ENCODE assay signal across 10 cellular contexts in the genomic region with DNA sequence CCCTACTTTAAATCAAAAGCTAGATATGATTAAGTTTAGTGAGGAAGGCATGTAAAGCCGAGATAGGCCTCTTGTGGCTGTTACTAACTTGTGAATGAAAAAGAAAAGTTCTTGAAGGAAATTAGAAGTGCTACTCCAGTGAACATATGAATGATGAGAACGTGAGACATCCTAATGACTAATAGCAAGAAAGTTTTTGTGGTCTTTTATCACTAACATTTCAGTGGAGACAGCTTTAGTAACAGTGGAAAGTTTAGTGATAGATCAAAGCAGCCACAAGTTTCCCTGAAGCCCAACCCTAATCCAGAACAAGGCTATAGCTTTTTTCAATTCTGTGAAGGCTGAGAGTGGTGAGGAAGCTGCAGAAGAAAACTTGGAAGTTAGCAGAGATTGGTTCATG.
A peak's percentile ranks its signal among the peaks of the same experiment; 100 is the strongest.
DNase-seq lines count a peak whose midpoint lies in the region; ATAC-seq, FAIRE-seq and TF ChIP-seq lines count a peak whose summit lies in the region.
"Had no signal": no experiment of that assay in that cellular context is flagged by ENCODE, and none has a peak within 500 bp of the region (broad histone marks: within the 10 kb centered on the region; RNA-seq: fewer than 3 reads in every experiment).

No MANE protein-coding gene starts in this region.

- ATAC-seq in GM19035 (IDR thresholded peaks at IDR 0.05; ENCODE audit: unreplicated experiment) (peak; percentile 42), IMR-90 (ENCODE audit: low read depth) (0 out of 2 replicates have a peak, but pooled peaks have one; percentile 17), GM18517 (IDR thresholded peaks at IDR 0.05; ENCODE audit: unreplicated experiment) (no peak), HG02642 (IDR thresholded peaks at IDR 0.05; ENCODE audit: poor library complexity, unreplicated experiment) (no peak)

- H2BK5ac ChIP-seq in IMR-90 (ENCODE audit: low read depth, low read length, poor library complexity, severe bottlenecking) = no peak overlapping the region

- H3K9me1 ChIP-seq in IMR-90 (ENCODE audit: insufficient read depth, low read length) = no peaks in the 10 kb centered on the region

- H4K5ac ChIP-seq in IMR-90 (ENCODE audit: low read depth, low read length) = no peak overlapping the region

- no peak overlapping the region for H2BK20ac ChIP-seq in IMR-90 (ENCODE audit: low read depth, low read length)

- no peaks in the 10 kb centered on the region for H3K9me3 Mint-ChIP-seq in Caco-2 (ENCODE audit: unreplicated experiment)

- no peaks in the 10 kb centered on the region for H3K4me1 Mint-ChIP-seq in Caco-2 (ENCODE audit: low read depth, unreplicated experiment)

- no peak overlapping the region for H2AK5ac ChIP-seq in IMR-90 (ENCODE audit: low read depth, low read length)

- FAIRE-seq in bronchial epithelial cell (lab: Jason Lieb, UNC) = peak; percentile 13

- no peak overlapping the region for H4K8ac ChIP-seq in IMR-90 (ENCODE audit: low read depth in 2 of 2, low read length in 2 of 2)

- no peak overlapping the region for H3K4me3 ChIP-seq in BLaER1 treated with 17β-estradiol and CSF1 and Interleukin-3, amounts not matched to agents 10 nM and 100 nM
- H3K4me3 ChIP-seq in IMR-90 (ENCODE audit: insufficient read depth, low read depth, low read length) (no peak overlapping the region), bronchial epithelial cell (ENCODE audit: low read depth, low read length) (no peak overlapping the region), Caco-2 (ENCODE audit: low read depth, low read length) (no peak overlapping the region)

- BruUV-seq in IMR-90 (replicated peaks; lab: Mats Ljungman, UMichigan) (no TSS peak), Caco-2 (replicated peaks; lab: Mats Ljungman, UMichigan) (no TSS peak)

- no peak overlapping the region for H3K27ac Mint-ChIP-seq in Caco-2 (ENCODE audit: unreplicated experiment)

- H3K4me2 ChIP-seq in BLaER1 treated with 17β-estradiol and CSF1 and Interleukin-3, amounts not matched to agents 10 nM and 100 nM = peak overlapping the region in 8 of 11 experiments; percentile 15 to 56 (median 36); a peak in 11 of 22 replicates
- no peak overlapping the region for H3K4me2 ChIP-seq in IMR-90 (ENCODE audit: low read depth, low read length)

- no peak overlapping the region for H3K9ac ChIP-seq in BLaER1 treated with 17β-estradiol and CSF1 and Interleukin-3, amounts not matched to agents 10 nM and 100 nM
- H3K9ac ChIP-seq in IMR-90 (ENCODE audit: low read depth, low read length) = no peak overlapping the region

- TF ChIP-seq CTCF in IMR-90 (conservative IDR thresholded peaks at IDR 0.05; ENCODE audit: low read depth, low read length) = no peak
- no peak for TF ChIP-seq CTCF in bronchial epithelial cell (IDR thresholded peaks at IDR 0.05; ENCODE audit: insufficient read depth, low read length, severe bottlenecking)
- no peak for TF ChIP-seq CTCF in Caco-2 (IDR thresholded peaks at IDR 0.05; ENCODE audit: insufficient read depth in 1 of 2, low read depth in 1 of 2, low read length in 1 of 2, severe bottlenecking in 1 of 2, unreplicated experiment in 1 of 2)

- H3K4me1 ChIP-seq in BLaER1 treated with 17β-estradiol and CSF1 and Interleukin-3, amounts not matched to agents 10 nM and 100 nM = peaks cover 0 to 17% (median 9%) of the 10 kb centered on the region in 10 experiments; a peak in 14 of 20 replicates
- no peaks in the 10 kb centered on the region for H3K4me1 ChIP-seq in IMR-90 (ENCODE audit: control insufficient read depth, insufficient read depth, low read length)
- H3K4me1 ChIP-seq in Caco-2 = no peaks in the 10 kb centered on the region

- H3K27me3 ChIP-seq in BLaER1 treated with 17β-estradiol and CSF1 and Interleukin-3, amounts not matched to agents 10 nM and 100 nM = no peaks in the 10 kb centered on the region
- no peaks in the 10 kb centered on the region for H3K27me3 ChIP-seq in IMR-90 (ENCODE audit: control insufficient read depth, insufficient read depth, low read length)
- no peaks in the 10 kb centered on the region for H3K27me3 ChIP-seq in bronchial epithelial cell (ENCODE audit: control insufficient read depth, insufficient read depth, low read length)
- H3K27me3 ChIP-seq in Caco-2 (replicated peaks; ENCODE audit: control insufficient read depth, insufficient read depth, low read length) = no peaks in the 10 kb centered on the region

- no peak overlapping the region for H3K23ac ChIP-seq in IMR-90 (ENCODE audit: low read depth, low read length)

- dilution Hi-C loops in IMR-90 (cut with HindIII; ENCODE audit: low sequenced_read_pairs, unreplicated experiment) = no loop called here

- H3K18ac ChIP-seq in IMR-90 (ENCODE audit: low read depth, low read length) = no peak overlapping the region

- intact Hi-C loops in IMR-90 (cut with micrococcal nuclease) (loop anchor here (10.0 kb wide), 1 partner anchor 846 kb away; no protein-coding TSS in a partner anchor), Caco-2 (cut with micrococcal nuclease; ENCODE audit: unreplicated experiment) (loop anchor here (10.0 kb wide), 1 partner anchor 306 kb away; no protein-coding TSS in a partner anchor)

- H3K4me3 Mint-ChIP-seq in Caco-2 (ENCODE audit: unreplicated experiment) = no peak overlapping the region

- H4K91ac ChIP-seq in IMR-90 (ENCODE audit: insufficient read depth, low read depth, low read length) = no peak overlapping the region

- no peak overlapping the region for H3K14ac ChIP-seq in IMR-90 (replicated peaks; ENCODE audit: low read depth, low read length)

- H2BK120ac ChIP-seq in IMR-90 (ENCODE audit: low read depth, low read length) = no peak overlapping the region

- TF ChIP-seq RAD21 in IMR-90 (IDR thresholded peaks at IDR 0.05; ENCODE audit: low read length) = no peak

- peaks cover 2% of the 10 kb centered on the region for H3K27me3 Mint-ChIP-seq in Caco-2 (ENCODE audit: insufficient read depth, unreplicated experiment)

- no peak overlapping the region for H3K56ac ChIP-seq in IMR-90 (ENCODE audit: extremely low read depth, insufficient read depth, low read length)

- no peaks in the 10 kb centered on the region for H3K79me1 ChIP-seq in IMR-90 (ENCODE audit: low read depth in 1 of 2, low read length in 2 of 2)

- no CpG with 5 or more reads among the region's 2 CpGs for WGBS in IMR-90 (ENCODE audit: extremely low coverage in 2 of 2, insufficient read length in 1 of 2), 2 experiments

- in situ Hi-C loops in IMR-90 (cut with MboI; ENCODE audit: low sequenced_read_pairs) = no loop called here

- CTCF ChIA-PET in IMR-90 (lab: Yijun Ruan, JAX) = interaction anchor here (1.1 kb wide), 1 partner anchor 1679 kb away, joined by 3 read pairs; no protein-coding TSS in a partner anchor
- CTCF ChIA-PET in Caco-2 (lab: Charles Lee) = no interaction called here

- H2BK15ac ChIP-seq in IMR-90 (ENCODE audit: low read depth, low read length) = no peak overlapping the region

- no peaks in the 10 kb centered on the region for H3K36me3 Mint-ChIP-seq in Caco-2 (ENCODE audit: insufficient read depth, unreplicated experiment)

- no peaks in the 10 kb centered on the region for H4K20me1 ChIP-seq in BLaER1 treated with 17β-estradiol and CSF1 and Interleukin-3, amounts not matched to agents 10 nM and 100 nM
- no peaks in the 10 kb centered on the region for H4K20me1 ChIP-seq in IMR-90 (ENCODE audit: insufficient read depth, low read length)

- peaks cover 0 to 5% (median 0%) of the 10 kb centered on the region in 11 experiments; a peak in 1 of 22 replicates for H3K9me3 ChIP-seq in BLaER1 treated with 17β-estradiol and CSF1 and Interleukin-3, amounts not matched to agents 10 nM and 100 nM (replicated peaks in 1 of 11)
- no peaks in the 10 kb centered on the region for H3K9me3 ChIP-seq in IMR-90 (ENCODE audit: control insufficient read depth, insufficient read depth, low read length)
- H3K9me3 ChIP-seq in Caco-2 = no peaks in the 10 kb centered on the region

- no peak overlapping the region for H2AK9ac ChIP-seq in IMR-90 (replicated peaks; ENCODE audit: low read depth, low read length, poor library complexity)

- no peak overlapping the region for H3K27ac ChIP-seq in BLaER1 treated with 17β-estradiol and CSF1 and Interleukin-3, amounts not matched to agents 10 nM and 100 nM
- H3K27ac ChIP-seq in IMR-90 (ENCODE audit: insufficient read depth, low read length) = no peak overlapping the region

- no peaks in the 10 kb centered on the region for H3K36me3 ChIP-seq in BLaER1 treated with 17β-estradiol and CSF1 and Interleukin-3, amounts not matched to agents 10 nM and 100 nM
- H3K36me3 ChIP-seq in IMR-90 (ENCODE audit: control insufficient read depth, insufficient read depth, low read length) = no peaks in the 10 kb centered on the region
- no peaks in the 10 kb centered on the region for H3K36me3 ChIP-seq in bronchial epithelial cell (ENCODE audit: control insufficient read depth, insufficient read depth, low read length)
- no peaks in the 10 kb centered on the region for H3K36me3 ChIP-seq in Caco-2 (ENCODE audit: control insufficient read depth, insufficient read depth, low read length)

- POLR2A ChIA-PET in IMR-90 (lab: Charles Lee; ENCODE audit: unreplicated experiment) (no interaction called here), Caco-2 (lab: Charles Lee) (no interaction called here)

- DNase-seq in IMR-90 = peak; percentile 11
- peak; percentile 82 for DNase-seq in bronchial epithelial cell (ENCODE audit: low read depth)
- no peak for DNase-seq in Caco-2
- DNase-seq in 8988T = no peak
- DNase-seq: activated gamma-delta T cell treated with Interleukin-2 at 50 U/mL for 16 hours; stimulated activated naive CD4-positive, alpha-beta T cell treated with Interleukin-2 at 50 U/mL for 16 hours had no signal

- H2AFZ ChIP-seq in IMR-90 (replicated peaks; ENCODE audit: low read length, poor library complexity) = no peak overlapping the region

- no peak for TF ChIP-seq POLR2A in IMR-90 (IDR thresholded peaks at IDR 0.05; ENCODE audit: low read depth, low read length)

- no peak overlapping the region for H3K4ac ChIP-seq in IMR-90 (ENCODE audit: low read depth, low read length)

TF ChIP-seq in IMR-90, 13 proteins besides CTCF, POLR2A, EP300 and RAD21 (continues in another document):
- TF ChIP-seq RFX5 (IDR thresholded peaks at IDR 0.05; ENCODE audit: low read depth, low read length) (no peak), MAFK (IDR thresholded peaks at IDR 0.05; ENCODE audit: low read depth, low read length) (no peak), CEBPB (IDR thresholded peaks at IDR 0.05; ENCODE audit: low read depth, low read length) (no peak), BHLHE40 (IDR thresholded peaks at IDR 0.05; ENCODE audit: low read depth, low read length) (no peak), NFE2L2 (IDR thresholded peaks at IDR 0.05; ENCODE audit: low read depth, low read length) (no peak), SMC3 (IDR thresholded peaks at IDR 0.05; ENCODE audit: low read depth, low read length) (no peak), CHD1 (IDR thresholded peaks at IDR 0.05; ENCODE audit: low read depth, low read length) (no peak)
- TF ChIP-seq, protein P1, sequence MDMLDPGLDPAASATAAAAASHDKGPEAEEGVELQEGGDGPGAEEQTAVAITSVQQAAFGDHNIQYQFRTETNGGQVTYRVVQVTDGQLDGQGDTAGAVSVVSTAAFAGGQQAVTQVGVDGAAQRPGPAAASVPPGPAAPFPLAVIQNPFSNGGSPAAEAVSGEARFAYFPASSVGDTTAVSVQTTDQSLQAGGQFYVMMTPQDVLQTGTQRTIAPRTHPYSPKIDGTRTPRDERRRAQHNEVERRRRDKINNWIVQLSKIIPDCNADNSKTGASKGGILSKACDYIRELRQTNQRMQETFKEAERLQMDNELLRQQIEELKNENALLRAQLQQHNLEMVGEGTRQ (IDR thresholded peaks at IDR 0.05; ENCODE audit: low read depth, low read length) = no peak

Comparison
In these comparisons a context has a peak if more than half of its experiments do, and no peak if none do; other contexts are left out.
1. ATAC-seq: peak in GM19035 (single experiment) and IMR-90 (single experiment); none in GM18517 (single experiment) and HG02642 (single experiment).
2. DNase-seq: peak in IMR-90 (single experiment) and bronchial epithelial cell (single experiment); none in Caco-2 (0 of 2) and 8988T (single experiment).